Comparison of ENCODE assay signal across 11 cellular contexts in the genomic region with DNA sequence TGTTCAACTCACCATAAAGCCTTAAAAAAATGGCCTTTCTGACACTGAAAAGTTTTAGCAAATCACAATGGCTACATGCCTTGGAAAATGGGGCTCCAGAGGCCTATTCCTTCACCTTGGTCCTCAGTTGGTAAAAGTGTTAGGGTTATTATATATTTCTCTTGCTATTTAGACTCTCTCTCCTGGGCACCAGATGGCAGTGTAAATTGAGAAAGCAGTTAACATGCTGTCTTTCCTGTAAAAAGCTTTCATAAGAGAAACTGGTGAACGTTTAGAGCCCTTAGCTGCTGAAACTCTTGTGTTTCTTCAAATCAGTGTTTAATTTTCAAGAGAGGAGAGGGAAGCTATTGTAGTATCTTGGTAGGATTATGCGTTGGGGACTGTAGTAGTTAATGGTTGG.
DNase-seq lines count a peak whose midpoint lies in the region; ATAC-seq and TF ChIP-seq lines count a peak whose summit lies in the region.
"Had no signal": no experiment of that assay in that cellular context is flagged by ENCODE, and none has a peak within 500 bp of the region (broad histone marks: within the 10 kb centered on the region; RNA-seq: fewer than 3 reads in every experiment).

No MANE protein-coding gene starts in this region.

- H3K36me3 ChIP-seq in uterus = no peaks in the 10 kb centered on the region
- H3K36me3 ChIP-seq: right lobe of liver had no signal

- intact Hi-C loops in uterus (cut with DNase I; ENCODE audit: low total_unique reads) = no loop called here

- DNase-seq in AG10803 (ENCODE audit: low read depth) (peak; percentile 54), HT1080 (ENCODE audit: low read depth) (peak; percentile 14), SKM-1 (lab: John Stamatoyannopoulos, UW; ENCODE audit: unreplicated experiment) (peak; percentile 12), fibroblast of the aortic adventitia (ENCODE audit: low read depth) (peak; percentile 19), amygdala (lab: John Stamatoyannopoulos, UW) (no peak), uterus (no peak)
- DNase-seq: activated T-cell treated with anti-CD3 and anti-CD28 coated beads, Interleukin-2, amount 50 U/mL, for 48 hours; NCI-H510A treated with DMSO at 0.1 percent for 48 hours; right lobe of liver had no signal

- H3K27ac ChIP-seq in uterus = no peak overlapping the region
- H3K27ac ChIP-seq: right lobe of liver had no signal

- no peaks in the 10 kb centered on the region for H3K4me1 ChIP-seq in uterus
- H3K4me1 ChIP-seq: right lobe of liver had no signal

- no peak for TF ChIP-seq POLR2A in uterus (IDR thresholded peaks at IDR 0.05)

- TF ChIP-seq CTCF in AG10803 (conservative IDR thresholded peaks at IDR 0.05; ENCODE audit: low read length) (peak; percentile 51), fibroblast of the aortic adventitia (IDR thresholded peaks at IDR 0.05; ENCODE audit: insufficient read depth, low read length) (no peak), uterus (IDR thresholded peaks at IDR 0.05) (no peak)

- no peaks in the 10 kb centered on the region for H3K9me3 ChIP-seq in uterus
- H3K9me3 ChIP-seq: right lobe of liver had no signal

- no peak overlapping the region for H3K4me3 ChIP-seq in AG10803 (ENCODE audit: low read length)
- H3K4me3 ChIP-seq in fibroblast of the aortic adventitia (ENCODE audit: low read depth, low read length) = no peak overlapping the region
- no peak overlapping the region for H3K4me3 ChIP-seq in uterus
- H3K4me3 ChIP-seq: right lobe of liver had no signal

- no peak for ATAC-seq in HG02885 (IDR thresholded peaks at IDR 0.05; ENCODE audit: poor library complexity, unreplicated experiment)
- no peak for ATAC-seq in GM21717 (IDR thresholded peaks at IDR 0.05; ENCODE audit: unreplicated experiment)
- ATAC-seq: right lobe of liver had no signal

- no peaks in the 10 kb centered on the region for H3K27me3 ChIP-seq in uterus
- H3K27me3 ChIP-seq: right lobe of liver had no signal

Comparison
In these comparisons a context has a peak if more than half of its experiments do, and no peak if none do; other contexts are left out.
1. DNase-seq: peak in AG10803 (single experiment), HT1080 (single experiment), SKM-1 (single experiment) and fibroblast of the aortic adventitia (single experiment); none in amygdala (0 of 56) and uterus (0 of 2).